1 cellular context compared by ENCODE assay signal in the genomic region with DNA sequence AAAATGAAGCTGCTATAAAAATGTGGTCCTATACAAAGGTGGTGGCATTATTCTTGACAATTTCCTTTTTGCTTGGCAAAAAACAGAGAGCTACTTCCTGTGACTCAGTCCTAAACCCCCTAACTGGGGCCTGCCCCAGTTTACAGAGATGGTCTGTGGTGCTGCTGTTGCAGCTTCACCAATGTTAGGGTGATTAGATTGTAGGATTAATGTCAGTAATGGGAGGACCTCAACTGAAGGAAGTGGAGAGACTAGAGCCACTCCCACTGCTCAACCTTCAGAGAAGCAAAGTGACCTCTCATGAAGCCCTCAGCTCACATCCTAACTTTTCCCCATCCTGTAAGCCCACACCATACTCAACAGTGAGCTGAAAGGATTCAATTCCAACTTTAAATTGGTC.
TF ChIP-seq lines count a peak whose summit lies in the region.

No MANE protein-coding gene starts in this region.

TF ChIP-seq in GM12878, 131 proteins besides CTCF, POLR2A, EP300 and RAD21:
- TF ChIP-seq POLR2AphosphoS2 (IDR thresholded peaks at IDR 0.05; ENCODE audit: low read depth, low read length) (no peak), WRNIP1 (IDR thresholded peaks at IDR 0.05; ENCODE audit: borderline replicate concordance, low read depth, low read length) (no peak), SIX5 (IDR thresholded peaks at IDR 0.05; ENCODE audit: low read depth, low read length, severe bottlenecking) (no peak), POLR2AphosphoS5 (IDR thresholded peaks at IDR 0.05; ENCODE audit: low read length) (no peak), ZNF384 (IDR thresholded peaks at IDR 0.05; ENCODE audit: borderline replicate concordance, low read depth, low read length) (no peak)
